8 cellular contexts compared by ENCODE assay signal in the genomic region with DNA sequence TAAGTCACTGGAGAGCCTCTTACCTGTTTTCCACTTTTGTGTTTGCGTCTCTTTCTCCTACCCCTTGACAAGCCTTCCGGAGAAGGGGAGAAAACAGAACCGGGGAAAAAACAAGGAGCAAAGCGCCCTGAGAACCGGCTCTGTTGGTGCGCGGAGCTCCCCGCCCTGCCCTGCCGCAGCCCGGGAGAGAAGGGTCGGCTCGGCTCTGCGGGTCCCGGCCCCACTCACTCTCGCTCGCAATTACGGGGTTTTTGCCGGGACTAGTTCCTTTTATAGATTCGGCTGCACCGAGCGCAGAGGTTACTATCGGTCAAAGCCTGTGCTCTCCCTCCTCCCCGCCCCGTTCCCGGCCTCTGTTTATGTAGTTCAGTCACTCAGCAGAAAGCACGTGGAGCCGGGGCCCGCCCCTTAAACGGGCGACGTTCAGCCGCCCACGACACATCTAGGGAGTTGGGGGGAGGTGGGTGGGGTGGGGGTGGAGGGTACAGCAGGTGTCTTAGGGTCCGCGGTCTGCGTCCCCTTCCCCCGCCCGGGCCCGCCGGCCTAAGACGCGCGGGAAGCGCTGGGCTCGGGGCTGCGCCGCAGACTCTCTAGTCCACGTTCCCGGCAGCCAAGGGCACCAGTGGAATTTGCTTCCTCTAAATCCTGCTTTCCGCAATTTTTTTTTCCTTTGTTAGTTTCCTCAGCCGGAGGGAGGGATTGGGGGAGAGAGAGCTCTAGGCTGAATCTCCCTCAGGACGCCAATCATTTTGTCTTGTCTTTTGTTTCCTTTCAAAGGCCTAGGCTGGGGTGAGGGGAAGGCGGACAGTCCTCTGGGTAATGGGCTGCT. TPM values are rescaled to one million over a fixed set of nuclear protein-coding genes. Genes with fewer than 3 reads are reported as not detected.
DNase-seq lines count a peak whose midpoint lies in the region; ATAC-seq and TF ChIP-seq lines count a peak whose summit lies in the region.

A gene with protein sequence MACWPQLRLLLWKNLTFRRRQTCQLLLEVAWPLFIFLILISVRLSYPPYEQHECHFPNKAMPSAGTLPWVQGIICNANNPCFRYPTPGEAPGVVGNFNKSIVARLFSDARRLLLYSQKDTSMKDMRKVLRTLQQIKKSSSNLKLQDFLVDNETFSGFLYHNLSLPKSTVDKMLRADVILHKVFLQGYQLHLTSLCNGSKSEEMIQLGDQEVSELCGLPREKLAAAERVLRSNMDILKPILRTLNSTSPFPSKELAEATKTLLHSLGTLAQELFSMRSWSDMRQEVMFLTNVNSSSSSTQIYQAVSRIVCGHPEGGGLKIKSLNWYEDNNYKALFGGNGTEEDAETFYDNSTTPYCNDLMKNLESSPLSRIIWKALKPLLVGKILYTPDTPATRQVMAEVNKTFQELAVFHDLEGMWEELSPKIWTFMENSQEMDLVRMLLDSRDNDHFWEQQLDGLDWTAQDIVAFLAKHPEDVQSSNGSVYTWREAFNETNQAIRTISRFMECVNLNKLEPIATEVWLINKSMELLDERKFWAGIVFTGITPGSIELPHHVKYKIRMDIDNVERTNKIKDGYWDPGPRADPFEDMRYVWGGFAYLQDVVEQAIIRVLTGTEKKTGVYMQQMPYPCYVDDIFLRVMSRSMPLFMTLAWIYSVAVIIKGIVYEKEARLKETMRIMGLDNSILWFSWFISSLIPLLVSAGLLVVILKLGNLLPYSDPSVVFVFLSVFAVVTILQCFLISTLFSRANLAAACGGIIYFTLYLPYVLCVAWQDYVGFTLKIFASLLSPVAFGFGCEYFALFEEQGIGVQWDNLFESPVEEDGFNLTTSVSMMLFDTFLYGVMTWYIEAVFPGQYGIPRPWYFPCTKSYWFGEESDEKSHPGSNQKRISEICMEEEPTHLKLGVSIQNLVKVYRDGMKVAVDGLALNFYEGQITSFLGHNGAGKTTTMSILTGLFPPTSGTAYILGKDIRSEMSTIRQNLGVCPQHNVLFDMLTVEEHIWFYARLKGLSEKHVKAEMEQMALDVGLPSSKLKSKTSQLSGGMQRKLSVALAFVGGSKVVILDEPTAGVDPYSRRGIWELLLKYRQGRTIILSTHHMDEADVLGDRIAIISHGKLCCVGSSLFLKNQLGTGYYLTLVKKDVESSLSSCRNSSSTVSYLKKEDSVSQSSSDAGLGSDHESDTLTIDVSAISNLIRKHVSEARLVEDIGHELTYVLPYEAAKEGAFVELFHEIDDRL (N-terminal part only) (minus strand): TSS at position 244 of the 829 bp plus-strand sequence. CDS start 24,476 bp downstream, outside the sequence.

- peak within 1 kb of the TSS; percentile 71 to 92 (median 83) for H3K27ac ChIP-seq in Peyer's patch
- H3K27ac ChIP-seq in muscle layer of duodenum (ENCODE audit: low read length) = peak within 1 kb of the TSS; percentile 90

- H3K4me3 ChIP-seq in GM06990 (replicated peaks; ENCODE audit: low read depth, low read length) (peak within 1 kb of the TSS; percentile 52), Peyer's patch (peak within 1 kb of the TSS; percentile 70 to 80 (median 78)), muscle layer of duodenum (ENCODE audit: low read depth in 1 of 2, low read length in 2 of 2) (peak within 1 kb of the TSS; percentile 96 to 97)

- TF ChIP-seq POLR2A in Peyer's patch (IDR thresholded peaks at IDR 0.05) = peak; percentile 63 to 64

- peak; percentile 68 for DNase-seq in GM06990 (ENCODE audit: extremely low read depth, insufficient read length)
- peak; percentile 85 to 98 (median 97) for DNase-seq in Peyer's patch
- peak; percentile 71 for DNase-seq in fibroblast of gingiva (ENCODE audit: low read depth)
- DNase-seq in stimulated activated CD8-positive, alpha-beta memory T cell treated with anti-CD3 and anti-CD28 coated beads, Interleukin-7, amount 100 ng/mL, for 48 hours (ENCODE audit: extremely low read depth in 1 of 2, low read depth in 1 of 2) = peak; percentile 29 to 77

- TF ChIP-seq CTCF in GM06990 (IDR thresholded peaks at IDR 0.05; ENCODE audit: insufficient read depth, low read length, poor library complexity, severe bottlenecking) = no peak
- no peak for TF ChIP-seq CTCF in Peyer's patch (IDR thresholded peaks at IDR 0.05)

- H3K4me3 Mint-ChIP-seq in activated T-helper 17 cell treated with anti-CD3 and anti-CD28 coated beads, Interleukin-2, amount 50 U/mL, for 72 hours = peak within 1 kb of the TSS; percentile 81

- no peaks in the 10 kb centered on the region for H3K9me3 Mint-ChIP-seq in activated T-helper 17 cell treated with anti-CD3 and anti-CD28 coated beads, Interleukin-2, amount 50 U/mL, for 72 hours

- ATAC-seq in HG03280 (IDR thresholded peaks at IDR 0.05; ENCODE audit: unreplicated experiment) (peak; percentile 40), HG03378 (IDR thresholded peaks at IDR 0.05; ENCODE audit: unreplicated experiment) (no peak)
- ATAC-seq in activated T-helper 17 cell treated with anti-CD3 and anti-CD28 coated beads, Interleukin-2, amount 50 U/mL, for 72 hours (replicated peaks) = peak; percentile 48

- H3K36me3 ChIP-seq in GM06990 (ENCODE audit: control insufficient read depth, insufficient read depth, low read length) (no peaks in the 10 kb centered on the region), Peyer's patch (no peaks in the 10 kb centered on the region), muscle layer of duodenum (ENCODE audit: control insufficient read depth in 1 of 2, insufficient read depth in 2 of 2, low read length in 2 of 2) (peaks cover 0 to 4% of the 10 kb centered on the region in 2 donors)

- H3K9me3 ChIP-seq in Peyer's patch (no peaks in the 10 kb centered on the region), muscle layer of duodenum (ENCODE audit: control insufficient read depth in 1 of 2, low read length in 2 of 2) (no peaks in the 10 kb centered on the region)

- no peaks in the 10 kb centered on the region for H3K36me3 Mint-ChIP-seq in activated T-helper 17 cell treated with anti-CD3 and anti-CD28 coated beads, Interleukin-2, amount 50 U/mL, for 72 hours (ENCODE audit: low read depth)

- H3K4me1 ChIP-seq in Peyer's patch (peaks cover 0 to 18% (median 7%) of the 10 kb centered on the region in 4 donors), muscle layer of duodenum (ENCODE audit: control insufficient read depth in 1 of 2, insufficient read depth in 2 of 2, low read length in 2 of 2) (peaks cover 0 to 34% of the 10 kb centered on the region in 2 donors)

- H3K27me3 Mint-ChIP-seq in activated T-helper 17 cell treated with anti-CD3 and anti-CD28 coated beads, Interleukin-2, amount 50 U/mL, for 72 hours = peaks cover 3% of the 10 kb centered on the region

- H3K27ac Mint-ChIP-seq in activated T-helper 17 cell treated with anti-CD3 and anti-CD28 coated beads, Interleukin-2, amount 50 U/mL, for 72 hours = peak within 1 kb of the TSS; percentile 56

- H3K4me1 Mint-ChIP-seq in activated T-helper 17 cell treated with anti-CD3 and anti-CD28 coated beads, Interleukin-2, amount 50 U/mL, for 72 hours = peaks cover 4% of the 10 kb centered on the region

- peaks cover 2% of the 10 kb centered on the region for H3K27me3 ChIP-seq in GM06990 (replicated peaks; ENCODE audit: control insufficient read depth, insufficient read depth, low read length)
- H3K27me3 ChIP-seq in Peyer's patch = no peaks in the 10 kb centered on the region
- H3K27me3 ChIP-seq in muscle layer of duodenum (ENCODE audit: low read depth, low read length) = no peaks in the 10 kb centered on the region

RNA-seq across cellular contexts. Expression of the gene that starts here (rescaled TPM):
- 10 to 100 TPM in 3 of 4 donors, 1 to 10 TPM in 1; 4.2 to 43.7 (median 21.7) TPM for total RNA-seq in Peyer's patch
- total RNA-seq in activated T-helper 17 cell treated with anti-CD3 and anti-CD28 coated beads, Interleukin-2, amount 50 U/mL, for 72 hours = 1 to 10 TPM; 4.3 to 5.4 TPM
